ENCODE assay signal across 17 cellular contexts in genomic region chr3:143427626-143428025, GRCh38.
"Had no signal": no experiment of that assay in that cellular context is flagged by ENCODE, and none has a peak within 500 bp of the region (broad histone marks: within the 10 kb centered on the region; RNA-seq: fewer than 3 reads in every experiment).

No MANE protein-coding gene starts in this region.

- H3K4me1 ChIP-seq: neural progenitor cell, prostate gland, right atrium auricular region, tibial nerve had no signal

- H3K9me3 ChIP-seq: prostate gland, right atrium auricular region, tibial nerve had no signal

- H3K4me3 ChIP-seq: coronary artery, neural progenitor cell, prostate gland, right atrium auricular region, skin epidermis, tibial nerve had no signal

- H3K27ac ChIP-seq: brain microvascular endothelial cell, coronary artery, neural progenitor cell, prostate gland, right atrium auricular region, skin epidermis, tibial nerve had no signal

- DNase-seq: activated B cell treated with CpG ODN at 0.5 μM for 24 hours; activated CD4-positive, alpha-beta T cell treated with anti-CD3 and anti-CD28 coated beads for 4 hours; activated CD8-positive, alpha-beta T cell treated with anti-CD3 and anti-CD28 coated beads for 36 hours; activated naive CD4-positive, alpha-beta T cell treated with anti-CD3 and anti-CD28 coated beads, Interleukin-2, amount 10 ng/mL, durations not matched to agents 7 days and 5 days; activated naive CD8-positive, alpha-beta T cell treated with anti-CD3 and anti-CD28 coated beads, Interleukin-2, amount 50 U/mL, for 24 hours; activated T-cell treated with anti-CD3 and anti-CD28 coated beads, Interleukin-2, amount 50 U/mL, for 1 hour; aorta; brain microvascular endothelial cell; erythroblast; left ventricle myocardium superior; stimulated activated CD4-positive, alpha-beta T cell treated with anti-CD3 and anti-CD28 coated beads, Interleukin-2, amount 100 ng/mL, for 48 hours had no signal

- ATAC-seq: activated CD8-positive, alpha-beta T cell treated with anti-CD3 and anti-CD28 coated beads for 36 hours; activated naive CD8-positive, alpha-beta T cell treated with anti-CD3 and anti-CD28 coated beads, Interleukin-2, amount 50 U/mL, for 24 hours; left ventricle myocardium superior had no signal

- H3K36me3 ChIP-seq: brain microvascular endothelial cell, neural progenitor cell, prostate gland, right atrium auricular region, tibial nerve had no signal

- H3K27me3 ChIP-seq: brain microvascular endothelial cell, neural progenitor cell, right atrium auricular region, tibial nerve had no signal

- H3K9ac ChIP-seq: neural progenitor cell had no signal

- H3K4me2 ChIP-seq: neural progenitor cell had no signal
